In the genomic region with DNA sequence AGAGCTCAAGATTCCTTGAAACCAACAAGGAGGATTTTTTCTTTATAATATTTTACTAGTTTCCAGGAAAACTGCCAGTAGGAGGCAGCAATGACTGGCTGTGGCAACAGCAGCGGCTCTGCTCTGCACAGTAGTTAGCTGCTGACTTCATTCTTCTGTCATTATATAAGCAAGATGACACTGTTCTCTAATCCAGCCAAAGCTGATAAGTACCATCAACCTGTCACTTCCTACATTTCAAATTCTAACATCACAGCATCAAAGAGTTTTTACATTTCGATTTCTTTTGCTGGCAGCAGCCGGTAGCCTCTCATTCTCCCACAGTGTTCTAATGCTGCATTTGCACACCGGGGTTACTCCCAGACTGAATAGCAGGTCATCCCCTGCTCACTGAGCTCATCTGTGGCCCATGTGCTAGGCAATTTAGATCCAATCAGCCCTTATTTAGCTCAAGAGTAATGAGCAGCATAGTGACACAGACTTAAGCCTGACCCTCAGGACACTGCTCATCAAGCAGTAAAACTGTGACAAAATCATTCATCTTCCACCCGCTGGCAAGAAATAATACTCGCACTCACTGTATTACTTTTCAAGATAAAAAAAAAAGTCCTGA, we compare ENCODE assay signal across 8 cellular contexts.
A peak's percentile ranks its signal among the peaks of the same experiment; 100 is the strongest.
DNase-seq lines count a peak whose midpoint lies in the region; ATAC-seq and TF ChIP-seq lines count a peak whose summit lies in the region.

No MANE protein-coding gene starts in this region.

- H3K9me3 Mint-ChIP-seq in activated T-cell treated with anti-CD3 and anti-CD28 coated beads, Interleukin-2, amount 50 U/mL, for 4 hours, result no peaks in the 10 kb centered on the region

- H3K4me3 Mint-ChIP-seq in activated T-cell treated with anti-CD3 and anti-CD28 coated beads, Interleukin-2, amount 50 U/mL, for 4 hours, result no peak overlapping the region

- no peak for ATAC-seq in activated T-cell treated with anti-CD3 and anti-CD28 coated beads, Interleukin-2, amount 50 U/mL, for 4 hours

- H3K27me3 Mint-ChIP-seq in activated T-cell treated with anti-CD3 and anti-CD28 coated beads, Interleukin-2, amount 50 U/mL, for 4 hours (ENCODE audit: low read depth), result no peaks in the 10 kb centered on the region

- peak; percentile 78 for DNase-seq in AG10803 (ENCODE audit: low read depth)
- peak; percentile 64 for DNase-seq in HCEC 1CT
- DNase-seq in SK-N-MC (ENCODE audit: low read depth, low spot score), result peak; percentile 35
- DNase-seq in foreskin fibroblast, result peak; percentile 50 to 79
- DNase-seq in pulmonary artery endothelial cell (ENCODE audit: low read depth, low spot score), result peak; percentile 29
- no peak for DNase-seq in GDM1 (lab: John Stamatoyannopoulos, UW)
- no peak for DNase-seq in activated T-cell treated with anti-CD3 and anti-CD28 coated beads, Interleukin-2, amount 50 U/mL, for 4 hours
- DNase-seq in activated effector memory CD4-positive, alpha-beta T cell treated with anti-CD3 and anti-CD28 coated beads, Interleukin-2, amount 50 U/mL, for 16 hours, result no peak

- H3K9me3 ChIP-seq in SK-N-MC (ENCODE audit: low read depth, low read length), result no peaks in the 10 kb centered on the region; the same call in 1 of the 2 replicates

- H3K36me3 Mint-ChIP-seq in activated T-cell treated with anti-CD3 and anti-CD28 coated beads, Interleukin-2, amount 50 U/mL, for 4 hours (ENCODE audit: insufficient read depth), result peaks cover 12% of the 10 kb centered on the region

- peak overlapping the region; percentile 89 for H3K27ac ChIP-seq in SK-N-MC

- no peak overlapping the region for H3K4me3 ChIP-seq in AG10803 (ENCODE audit: low read length)
- H3K4me3 ChIP-seq in SK-N-MC, result no peak overlapping the region; the same call in 1 of the 2 replicates
- no peak overlapping the region for H3K4me3 ChIP-seq in foreskin fibroblast (ENCODE audit: low read depth in 1 of 2, low read length in 2 of 2)

- peaks cover 56% of the 10 kb centered on the region for H3K36me3 ChIP-seq in SK-N-MC (ENCODE audit: insufficient read depth, low read length)

- peak; percentile 72 for TF ChIP-seq CTCF in AG10803 (conservative IDR thresholded peaks at IDR 0.05; ENCODE audit: low read length)
- peak; percentile 69 for TF ChIP-seq CTCF in foreskin fibroblast (IDR thresholded peaks at IDR 0.05; ENCODE audit: low read depth, low read length)

- H3K4me1 Mint-ChIP-seq in activated T-cell treated with anti-CD3 and anti-CD28 coated beads, Interleukin-2, amount 50 U/mL, for 4 hours (ENCODE audit: low read depth), result no peaks in the 10 kb centered on the region

- H3K9ac ChIP-seq in SK-N-MC (ENCODE audit: insufficient read length), result no peak overlapping the region

Comparison
In these comparisons a context has a peak if more than half of its experiments do, and no peak if none do; other contexts are left out.
1. DNase-seq: peak in AG10803 (single experiment), HCEC 1CT (single experiment), SK-N-MC (single experiment), foreskin fibroblast (2 of 2) and pulmonary artery endothelial cell (single experiment); none in GDM1 (single experiment), activated T-cell treated with anti-CD3 and anti-CD28 coated beads, Interleukin-2, amount 50 U/mL, for 4 hours (single experiment) and activated effector memory CD4-positive, alpha-beta T cell treated with anti-CD3 and anti-CD28 coated beads, Interleukin-2, amount 50 U/mL, for 16 hours (single experiment).